9 cellular contexts compared by ENCODE assay signal in genomic region chr4:147943159-147943638, GRCh38.
DNase-seq lines count a peak whose midpoint lies in the region; ATAC-seq and TF ChIP-seq lines count a peak whose summit lies in the region.
"Had no signal": no experiment of that assay in that cellular context is flagged by ENCODE, and none has a peak within 500 bp of the region (broad histone marks: within the 10 kb centered on the region; RNA-seq: fewer than 3 reads in every experiment).

No MANE protein-coding gene starts in this region.

- H3K27ac Mint-ChIP-seq in CD8-positive, alpha-beta T cell, result peak overlapping the region; percentile 49
- peak overlapping the region; percentile 58 for H3K27ac Mint-ChIP-seq in activated CD8-positive, alpha-beta T cell treated with anti-CD3 and anti-CD28 coated beads for 36 hours
- H3K27ac Mint-ChIP-seq in osteocyte (ENCODE audit: unreplicated experiment), result no peak overlapping the region

- no peak overlapping the region for H3K4me3 ChIP-seq in CD8-positive, alpha-beta T cell (ENCODE audit: low read depth, low read length)
- H3K4me3 ChIP-seq in A673 (ENCODE audit: low read depth, low read length, poor library complexity, severe bottlenecking), result no peak overlapping the region

- no peaks in the 10 kb centered on the region for H3K27me3 Mint-ChIP-seq in CD8-positive, alpha-beta T cell (ENCODE audit: low read depth)
- H3K27me3 Mint-ChIP-seq in activated CD8-positive, alpha-beta T cell treated with anti-CD3 and anti-CD28 coated beads for 36 hours, result no peaks in the 10 kb centered on the region
- H3K27me3 Mint-ChIP-seq in osteocyte (ENCODE audit: unreplicated experiment), result no peaks in the 10 kb centered on the region

- POLR2A ChIA-PET in CD8-positive, alpha-beta T cell (lab: Charles Lee), result interaction anchor here (0.7 to 1.9 kb wide), 4 partner anchors 24 to 500 kb away, joined by 3 to 5 read pairs (median 4); partner anchors contain the start of gene ARHGAP10
- POLR2A ChIA-PET in activated CD8-positive, alpha-beta T cell treated with anti-CD3 and anti-CD28 coated beads for 36 hours (lab: Charles Lee), result no interaction called here
- POLR2A ChIA-PET in A673 (lab: Charles Lee; ENCODE audit: low non-redundant PET), result no interaction called here

- ATAC-seq in CD8-positive, alpha-beta T cell, result peak; percentile 51
- peak; percentile 87 for ATAC-seq in GM19328 (IDR thresholded peaks at IDR 0.05; ENCODE audit: unreplicated experiment)
- peak; percentile 96 for ATAC-seq in HG03066 (IDR thresholded peaks at IDR 0.05; ENCODE audit: low read depth, unreplicated experiment)
- ATAC-seq in activated CD8-positive, alpha-beta T cell treated with anti-CD3 and anti-CD28 coated beads for 36 hours, result peak; percentile 78

- no peak for DNase-seq in CD8-positive, alpha-beta T cell
- DNase-seq in activated CD8-positive, alpha-beta T cell treated with anti-CD3 and anti-CD28 coated beads for 36 hours, result peak; percentile 13
- DNase-seq in retina (no peak), activated gamma-delta T cell (lab: John Stamatoyannopoulos, UW) (no peak), osteocyte (ENCODE audit: extremely low spot score, unreplicated experiment) (no peak), A673 (ENCODE audit: low spot score) (no peak)
- DNase-seq: NCI-H526 treated with DMSO at 0.1 percent for 48 hours had no signal

- intact Hi-C loops in CD8-positive, alpha-beta T cell (cut with DNase I, micrococcal nuclease), result no loop called here
- intact Hi-C loops in activated CD8-positive, alpha-beta T cell treated with anti-CD3 and anti-CD28 coated beads for 36 hours (cut with micrococcal nuclease), result no loop called here
- intact Hi-C loops in A673 (cut with micrococcal nuclease; ENCODE audit: unreplicated experiment), result no loop called here

- peaks cover 30% of the 10 kb centered on the region for H3K4me1 Mint-ChIP-seq in CD8-positive, alpha-beta T cell (ENCODE audit: low read depth)
- peaks cover 26% of the 10 kb centered on the region for H3K4me1 Mint-ChIP-seq in activated CD8-positive, alpha-beta T cell treated with anti-CD3 and anti-CD28 coated beads for 36 hours (ENCODE audit: low read depth)
- peaks cover 12% of the 10 kb centered on the region for H3K4me1 Mint-ChIP-seq in osteocyte (ENCODE audit: unreplicated experiment)

- H3K27ac ChIP-seq in CD8-positive, alpha-beta T cell (ENCODE audit: low read depth, low read length), result no peak overlapping the region
- no peak overlapping the region for H3K27ac ChIP-seq in A673 (ENCODE audit: low read depth, low read length, poor library complexity, severe bottlenecking)

- H3K27me3 ChIP-seq in CD8-positive, alpha-beta T cell (ENCODE audit: insufficient read depth, low read length), result no peaks in the 10 kb centered on the region
- H3K27me3 ChIP-seq in A673 (replicated peaks; ENCODE audit: insufficient read depth, low read depth, low read length, poor library complexity), result no peaks in the 10 kb centered on the region

- peak overlapping the region; percentile 12 for H3K4me3 Mint-ChIP-seq in CD8-positive, alpha-beta T cell
- H3K4me3 Mint-ChIP-seq in activated CD8-positive, alpha-beta T cell treated with anti-CD3 and anti-CD28 coated beads for 36 hours, result no peak overlapping the region
- H3K4me3 Mint-ChIP-seq in osteocyte (ENCODE audit: unreplicated experiment), result no peak overlapping the region

- TF ChIP-seq CTCF in CD8-positive, alpha-beta T cell (IDR thresholded peaks at IDR 0.05), result no peak
- TF ChIP-seq CTCF in activated CD8-positive, alpha-beta T cell treated with anti-CD3 and anti-CD28 coated beads for 36 hours (IDR thresholded peaks at IDR 0.05), result no peak
- TF ChIP-seq CTCF in osteocyte (IDR thresholded peaks at IDR 0.05) (no peak), A673 (conservative IDR thresholded peaks at IDR 0.05; ENCODE audit: low read depth, low read length) (no peak)

- H3K9me3 ChIP-seq in CD8-positive, alpha-beta T cell (ENCODE audit: low read length), result no peaks in the 10 kb centered on the region
- H3K9me3 ChIP-seq in A673 (ENCODE audit: low read depth, low read length, poor library complexity, severe bottlenecking), result no peaks in the 10 kb centered on the region

- no TSS peak for BruUV-seq in A673 (replicated peaks; lab: Mats Ljungman, UMichigan)

- CTCF ChIA-PET in CD8-positive, alpha-beta T cell (lab: Charles Lee), result interaction anchor here (0.6 to 1.8 kb wide), 4 partner anchors 76 to 481 kb away, joined by 3 to 4 read pairs (median 3); no protein-coding TSS in a partner anchor
- CTCF ChIA-PET in activated CD8-positive, alpha-beta T cell treated with anti-CD3 and anti-CD28 coated beads for 36 hours (lab: Charles Lee), result interaction anchor here (1.8 to 2.1 kb wide), 2 partner anchors 76 to 114 kb away, joined by 5 to 8 read pairs; no protein-coding TSS in a partner anchor
- CTCF ChIA-PET in A673 (lab: Charles Lee), result no interaction called here

- H3K4me1 ChIP-seq in CD8-positive, alpha-beta T cell (ENCODE audit: insufficient read depth, low read length), result peaks cover 13% of the 10 kb centered on the region
- H3K4me1 ChIP-seq in A673 (ENCODE audit: insufficient read depth, low read length, poor library complexity, severe bottlenecking), result no peaks in the 10 kb centered on the region

- no peaks in the 10 kb centered on the region for H3K9me3 Mint-ChIP-seq in CD8-positive, alpha-beta T cell
- H3K9me3 Mint-ChIP-seq in activated CD8-positive, alpha-beta T cell treated with anti-CD3 and anti-CD28 coated beads for 36 hours, result no peaks in the 10 kb centered on the region
- H3K9me3 Mint-ChIP-seq in osteocyte (ENCODE audit: unreplicated experiment), result no peaks in the 10 kb centered on the region

- H3K36me3 Mint-ChIP-seq in CD8-positive, alpha-beta T cell, result peaks cover 5% of the 10 kb centered on the region
- peaks cover 5% of the 10 kb centered on the region for H3K36me3 Mint-ChIP-seq in activated CD8-positive, alpha-beta T cell treated with anti-CD3 and anti-CD28 coated beads for 36 hours (ENCODE audit: low read depth)
- H3K36me3 Mint-ChIP-seq in osteocyte (ENCODE audit: unreplicated experiment), result peaks cover 66% of the 10 kb centered on the region

- H3K36me3 ChIP-seq in CD8-positive, alpha-beta T cell (ENCODE audit: insufficient read depth, low read length), result no peaks in the 10 kb centered on the region
- no peaks in the 10 kb centered on the region for H3K36me3 ChIP-seq in A673 (ENCODE audit: insufficient read depth, low read length, poor library complexity, severe bottlenecking)
